Comparison of ENCODE assay signal across 8 cellular contexts in the genomic region with DNA sequence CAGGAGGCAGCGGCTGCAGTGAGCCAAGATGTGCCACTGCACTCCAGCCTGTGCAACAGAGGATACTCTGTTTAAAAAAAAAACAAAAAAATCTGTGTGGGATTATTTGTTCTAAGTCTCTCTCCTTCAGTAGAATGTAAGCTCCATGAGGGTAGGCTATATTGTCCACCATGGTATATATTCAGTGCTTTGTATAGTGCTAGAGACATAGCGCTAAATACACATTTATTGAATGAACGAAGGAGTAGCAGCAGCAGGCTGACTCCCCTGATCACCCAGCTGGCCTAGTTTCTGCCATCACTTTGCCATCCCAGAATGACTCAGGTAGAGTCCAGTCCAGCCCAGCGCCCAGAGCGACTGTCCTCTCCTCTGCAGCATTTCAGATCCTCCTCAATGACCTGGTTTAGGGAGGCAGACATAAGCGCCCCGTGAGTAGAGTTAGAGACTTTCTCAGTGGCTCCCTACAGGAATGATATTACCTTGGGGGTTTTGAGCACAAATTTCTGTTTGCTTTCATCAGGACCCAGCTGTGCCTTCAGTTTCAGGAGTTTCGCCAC. TPM values are rescaled to one million over a fixed set of nuclear protein-coding genes. Genes with fewer than 3 reads are reported as not detected.
A peak's percentile ranks its signal among the peaks of the same experiment; 100 is the strongest.
DNase-seq lines count a peak whose midpoint lies in the region; ATAC-seq and TF ChIP-seq lines count a peak whose summit lies in the region.

No MANE protein-coding gene starts in this region.

- intact Hi-C loops in OCI-LY7 (cut with micrococcal nuclease; ENCODE audit: unreplicated experiment) = no loop called here

- no peak overlapping the region for H2BK120ac ChIP-seq in trophoblast cell (ENCODE audit: insufficient read depth, low read length, poor library complexity)

- H3K9me2 ChIP-seq in OCI-LY7 (ENCODE audit: insufficient read depth, low read length) = no peaks in the 10 kb centered on the region

- peak overlapping the region; percentile 4 for H2BK5ac ChIP-seq in trophoblast cell (ENCODE audit: low read depth, low read length, poor library complexity)

- BruUV-seq in OCI-LY7 (replicated peaks; lab: Mats Ljungman, UMichigan) = no TSS peak

- DNase-seq in OCI-LY7 (ENCODE audit: low spot score) (no peak), trophoblast cell (peak in 1 of 2 donors; percentile 7), SHP77 treated with DMSO at 0.1 percent for 48 hours (lab: John Stamatoyannopoulos, UW) (no peak), D341Med (ENCODE audit: low spot score) (no peak), cortex of kidney (lab: John Stamatoyannopoulos, UW) (no peak)
- DNase-seq in stimulated activated CD4-positive, alpha-beta T cell treated with anti-CD3 and anti-CD28 coated beads, Interleukin-2, amount 100 ng/mL, for 24 hours = no peak

- peak; percentile 2 for ATAC-seq in GM21381 (IDR thresholded peaks at IDR 0.05; ENCODE audit: unreplicated experiment)

- H3K27me3 ChIP-seq in esophagus (ENCODE audit: control insufficient read depth in 1 of 2, insufficient read depth in 2 of 2, low read length in 2 of 2) (no peaks in the 10 kb centered on the region), trophoblast cell (ENCODE audit: insufficient read depth, low read length) (no peaks in the 10 kb centered on the region)

- no peaks in the 10 kb centered on the region for H4K20me1 ChIP-seq in OCI-LY7 (ENCODE audit: insufficient read depth, low read length)

- H3K4me3 ChIP-seq in OCI-LY7 (ENCODE audit: low read depth, low read length, poor library complexity, severe bottlenecking) (peak overlapping the region; percentile 86), esophagus (ENCODE audit: low read depth in 1 of 2, low read length in 2 of 2) (peak overlapping the region; percentile 84 to 91), trophoblast cell (ENCODE audit: low read depth, low read length) (peak overlapping the region; percentile 86)

- peaks cover 17% of the 10 kb centered on the region for H3K4me1 ChIP-seq in OCI-LY7 (ENCODE audit: insufficient read depth, low read length, poor library complexity, severe bottlenecking)
- peaks cover 0 to 2% of the 10 kb centered on the region in 2 donors for H3K4me1 ChIP-seq in esophagus (ENCODE audit: control insufficient read depth in 2 of 2, insufficient read depth in 2 of 2, low read length in 1 of 2)
- peaks cover 3 to 4% of the 10 kb centered on the region in 2 experiments for H3K4me1 ChIP-seq in trophoblast cell (ENCODE audit: control insufficient read depth in 1 of 2, insufficient read depth in 2 of 2, low read length in 2 of 2)

- no peak for TF ChIP-seq CTCF in OCI-LY7 (conservative IDR thresholded peaks at IDR 0.05; ENCODE audit: low read length)

- H4K12ac ChIP-seq in trophoblast cell (ENCODE audit: low read depth, low read length) = peak overlapping the region; percentile 85

- H4K8ac ChIP-seq in trophoblast cell (ENCODE audit: low read depth, low read length) = peak overlapping the region; percentile 75

- peaks cover 7% of the 10 kb centered on the region for H3K79me1 ChIP-seq in trophoblast cell (ENCODE audit: low read length)

- H3K14ac ChIP-seq in trophoblast cell (ENCODE audit: low read length) = peak overlapping the region; percentile 52

- H3K4ac ChIP-seq in trophoblast cell (ENCODE audit: low read depth, low read length) = peak overlapping the region; percentile 13

- peak overlapping the region; percentile 38 for H3K27ac ChIP-seq in OCI-LY7 (ENCODE audit: low read depth, low read length, poor library complexity, severe bottlenecking)
- H3K27ac ChIP-seq in esophagus (ENCODE audit: low read depth in 2 of 2, low read length in 1 of 2) = peak overlapping the region; percentile 92 to 99
- peak overlapping the region; percentile 61 for H3K27ac ChIP-seq in trophoblast cell (ENCODE audit: low read depth, low read length)

- H3K18ac ChIP-seq in trophoblast cell (ENCODE audit: low read length) = peak overlapping the region; percentile 51

- H2AK5ac ChIP-seq in trophoblast cell (ENCODE audit: low read length) = no peak overlapping the region

- H3K9ac ChIP-seq in trophoblast cell (ENCODE audit: low read length) = peak overlapping the region; percentile 82

- H4K91ac ChIP-seq in trophoblast cell (ENCODE audit: low read depth, low read length) = peak overlapping the region; percentile 15

- CTCF ChIA-PET in OCI-LY7 (lab: Charles Lee; ENCODE audit: unreplicated experiment) = interaction anchor here (0.5 kb wide), 1 partner anchor 948 kb away, joined by 3 read pairs; no protein-coding TSS in a partner anchor

- H3K36me3 ChIP-seq in OCI-LY7 (ENCODE audit: insufficient read depth, low read length) (peaks cover 52% of the 10 kb centered on the region), esophagus (ENCODE audit: control insufficient read depth in 2 of 2, insufficient read depth in 2 of 2, low read length in 1 of 2) (peaks cover under 1 to 8% of the 10 kb centered on the region in 2 donors), trophoblast cell (ENCODE audit: control insufficient read depth in 1 of 2, insufficient read depth in 2 of 2, low read length in 2 of 2) (peaks cover 28 to 33% of the 10 kb centered on the region in 2 experiments)

- POLR2A ChIA-PET in OCI-LY7 (lab: Charles Lee) = interaction anchor here (0.6 to 2.4 kb wide), 8 partner anchors 10 to 513 kb away, joined by 3 to 20 read pairs (median 4); a partner anchor contains a TSS

- H2AFZ ChIP-seq in OCI-LY7 (ENCODE audit: low read length) (peak overlapping the region; percentile 88), trophoblast cell (ENCODE audit: insufficient read depth, low read length, poor library complexity) (peak overlapping the region; percentile 18)

- no peaks in the 10 kb centered on the region for H3K9me3 ChIP-seq in OCI-LY7 (ENCODE audit: low read length)
- no peaks in the 10 kb centered on the region for H3K9me3 ChIP-seq in esophagus (ENCODE audit: control insufficient read depth in 2 of 2, insufficient read depth in 1 of 2, low read depth in 1 of 2, low read length in 1 of 2)
- H3K9me3 ChIP-seq in trophoblast cell (ENCODE audit: insufficient read depth, low read depth, low read length) = no peaks in the 10 kb centered on the region

- 52 to 55% methylated on average over 8 of the region's 8 CpGs for WGBS in esophagus, 2 donors
- WGBS in trophoblast cell (ENCODE audit: extremely low coverage, insufficient coverage, insufficient read length) = no CpG with 5 or more reads among the region's 8 CpGs

- no peak overlapping the region for H2BK12ac ChIP-seq in trophoblast cell (ENCODE audit: low read length)

- no peak overlapping the region for H3K23ac ChIP-seq in trophoblast cell (ENCODE audit: low read length)

- peaks cover 35% of the 10 kb centered on the region for H3K79me2 ChIP-seq in OCI-LY7 (ENCODE audit: insufficient read depth, low read depth, low read length)
- peaks cover 10% of the 10 kb centered on the region for H3K79me2 ChIP-seq in trophoblast cell (ENCODE audit: control insufficient read depth, insufficient read depth, low read length, poor library complexity)

- H3K4me2 ChIP-seq in OCI-LY7 (ENCODE audit: low read length) (peak overlapping the region; percentile 97), trophoblast cell (ENCODE audit: low read length) (peak overlapping the region; percentile 91)

RNA-seq across cellular contexts. Expression of a gene that starts 0.7 kb away (rescaled TPM):
- 43.7 and 44.3 TPM in 2 replicates for total RNA-seq in OCI-LY7 (2014; rRNA removed; shearing (Covaris generic))
- total RNA-seq in OCI-LY7 (2022) = 61.4 and 61.6 TPM in 2 replicates
- 10 to 100 TPM; 47.7 to 55.5 TPM for polyA plus RNA-seq in esophagus
- polyA plus RNA-seq in trophoblast cell (2013) = 49.4 and 49.6 TPM in 2 replicates

RNA-seq across cellular contexts. Expression of a gene that starts 0.8 kb away (rescaled TPM):
- 20.8 and 23.4 TPM in 2 replicates for total RNA-seq in OCI-LY7 (2014; rRNA removed; shearing (Covaris generic))
- 27.3 and 27.5 TPM in 2 replicates for total RNA-seq in OCI-LY7 (2022)
- 10 to 100 TPM; 13.9 to 17.6 TPM for polyA plus RNA-seq in esophagus
- 20.2 and 20.3 TPM in 2 replicates for polyA plus RNA-seq in trophoblast cell (2013)

RNA-seq across cellular contexts. Expression of a gene that starts 9.8 kb away (rescaled TPM):
- total RNA-seq in OCI-LY7 (2014; rRNA removed; shearing (Covaris generic)) = 24.8 and 40.0 TPM in 2 replicates
- total RNA-seq in OCI-LY7 (2022) = 41.6 and 44.9 TPM in 2 replicates
- polyA plus RNA-seq in esophagus = 10 to 100 TPM; 35.8 to 61.6 TPM
- polyA plus RNA-seq in trophoblast cell (2013) = 70.5 and 70.9 TPM in 2 replicates

RNA-seq across cellular contexts. Expression of a gene that starts 17.1 kb away (rescaled TPM):
- 2.2 and 3.6 TPM in 2 replicates for total RNA-seq in OCI-LY7 (2014; rRNA removed; shearing (Covaris generic))
- 2.7 and 4.5 TPM in 2 replicates for total RNA-seq in OCI-LY7 (2022)
- 1 to 10 TPM in 1 of 2 donors, under 1 TPM in 1; 0.76 to 1.9 TPM for polyA plus RNA-seq in esophagus
- 0.51 and 0.56 TPM in 2 replicates for polyA plus RNA-seq in trophoblast cell (2013)

RNA-seq across cellular contexts. Expression of a gene that starts 25.8 kb away (rescaled TPM):
- total RNA-seq in OCI-LY7 (2014; rRNA removed; shearing (Covaris generic)) = 18.7 and 23.9 TPM in 2 replicates
- 31.5 and 34.2 TPM in 2 replicates for total RNA-seq in OCI-LY7 (2022)
- 10 to 100 TPM; 17.3 to 19.2 TPM for polyA plus RNA-seq in esophagus
- 18.0 and 18.5 TPM in 2 replicates for polyA plus RNA-seq in trophoblast cell (2013)

Comparison
In these comparisons a context has a peak if more than half of its experiments do, and no peak if none do; other contexts are left out.
1. H3K27ac ChIP-seq: peak in every context shown above with its lines; median percentile 96 in esophagus; 61 in trophoblast cell; 38 in OCI-LY7.